ENCODE assay signal across 11 cellular contexts in genomic region chr10:62052276-62052675, GRCh38.
A peak's percentile ranks its signal among the peaks of the same experiment; 100 is the strongest.
DNase-seq lines count a peak whose midpoint lies in the region; ATAC-seq and TF ChIP-seq lines count a peak whose summit lies in the region.
"Had no signal": no experiment of that assay in that cellular context is flagged by ENCODE, and none has a peak within 500 bp of the region (broad histone marks: within the 10 kb centered on the region; RNA-seq: fewer than 3 reads in every experiment).

No MANE protein-coding gene starts in this region.

- TF ChIP-seq POLR2A in transverse colon (IDR thresholded peaks at IDR 0.05), result no peak

- in situ Hi-C loops in transverse colon (cut with MboI; ENCODE audit: low pct_ligation_motif_present in 1 of 4, low pct_unique_long_range_greater_than_20kb in 1 of 4, low sequenced_read_pairs in 3 of 4), result no loop called here

- peaks cover 89% of the 10 kb centered on the region for H3K4me1 Mint-ChIP-seq in activated naive CD8-positive, alpha-beta T cell (ENCODE audit: low read depth)

- peak overlapping the region; percentile 68 for H3K4me3 ChIP-seq in left ventricle myocardium inferior
- H3K4me3 ChIP-seq in muscle layer of colon (ENCODE audit: low read depth in 1 of 2, low read length in 2 of 2), result peak overlapping the region in 1 of 2 donors; percentile 26
- H3K4me3 ChIP-seq in transverse colon, result no peak overlapping the region

- ATAC-seq in left cardiac atrium, result no peak
- ATAC-seq in GM21360 (IDR thresholded peaks at IDR 0.05; ENCODE audit: unreplicated experiment), result no peak

- intact Hi-C loops in left ventricle myocardium inferior (cut with micrococcal nuclease) (no loop called here), left cardiac atrium (cut with DNase I) (no loop called here), transverse colon (cut with DNase I; ENCODE audit: low total_unique reads) (no loop called here), head of caudate nucleus (cut with DNase I) (no loop called here)

- H3K27me3 ChIP-seq in left ventricle myocardium inferior (ENCODE audit: low read depth) (no peaks in the 10 kb centered on the region), muscle layer of colon (ENCODE audit: control insufficient read depth in 1 of 2, insufficient read depth in 2 of 2, low read length in 2 of 2) (no peaks in the 10 kb centered on the region), transverse colon (no peaks in the 10 kb centered on the region)

- H3K27me3 Mint-ChIP-seq in activated naive CD8-positive, alpha-beta T cell, result no peaks in the 10 kb centered on the region

- no peak overlapping the region for H3K9ac ChIP-seq in muscle layer of colon (ENCODE audit: low read length)

- H3K4me3 Mint-ChIP-seq in activated naive CD8-positive, alpha-beta T cell, result peak overlapping the region; percentile 40

- TF ChIP-seq CTCF in left ventricle myocardium inferior (IDR thresholded peaks at IDR 0.05; ENCODE audit: borderline replicate concordance), result no peak
- no peak for TF ChIP-seq CTCF in transverse colon (IDR thresholded peaks at IDR 0.05)

- peak overlapping the region; percentile 94 for H3K27ac ChIP-seq in left ventricle myocardium inferior (replicated peaks)
- H3K27ac ChIP-seq in muscle layer of colon (ENCODE audit: low read depth, low read length), result peak overlapping the region; percentile 1
- peak overlapping the region in 3 of 4 donors; percentile 85 to 91 (median 87) for H3K27ac ChIP-seq in transverse colon

- peak overlapping the region; percentile 54 for H3K27ac Mint-ChIP-seq in activated naive CD8-positive, alpha-beta T cell

- DNase-seq in left ventricle myocardium inferior (no peak), left cardiac atrium (no peak), transverse colon (no peak), head of caudate nucleus (no peak), NOMO-1 treated with dmso at 0.1 percent for 144 hours (lab: John Stamatoyannopoulos, UW; ENCODE audit: unreplicated experiment) (no peak)
- DNase-seq: activated CD8-positive, alpha-beta memory T cell treated with anti-CD3 and anti-CD28 coated beads, Interleukin-2, amount 50 U/mL, for 48 hours; cortex of kidney; SW 1271 had no signal

- H3K9me3 ChIP-seq in left ventricle myocardium inferior (replicated peaks) (no peaks in the 10 kb centered on the region), muscle layer of colon (ENCODE audit: low read length) (no peaks in the 10 kb centered on the region), transverse colon (no peaks in the 10 kb centered on the region)

- H3K4me1 ChIP-seq in left ventricle myocardium inferior, result peaks cover 94% of the 10 kb centered on the region
- peaks cover 64% of the 10 kb centered on the region for H3K4me1 ChIP-seq in muscle layer of colon (ENCODE audit: insufficient read depth, low read length)
- peaks cover 18 to 80% (median 49%) of the 10 kb centered on the region in 4 donors for H3K4me1 ChIP-seq in transverse colon

- peaks cover 24% of the 10 kb centered on the region for H3K36me3 ChIP-seq in left ventricle myocardium inferior
- peaks cover 25% of the 10 kb centered on the region for H3K36me3 ChIP-seq in muscle layer of colon (ENCODE audit: insufficient read depth, low read length)
- H3K36me3 ChIP-seq in transverse colon, result no peaks in the 10 kb centered on the region

- 100% methylated on average over 3 to 4 of the region's 4 CpGs for WGBS in transverse colon (ENCODE audit: low coverage in 1 of 2), 2 donors

- no peaks in the 10 kb centered on the region for H3K9me3 Mint-ChIP-seq in activated naive CD8-positive, alpha-beta T cell (ENCODE audit: low read depth)

- no peak for TF ChIP-seq EP300 in transverse colon (IDR thresholded peaks at IDR 0.05; ENCODE audit: low read depth)

- peaks cover 48% of the 10 kb centered on the region for H3K36me3 Mint-ChIP-seq in activated naive CD8-positive, alpha-beta T cell

Comparison
In these comparisons a context has a peak if more than half of its experiments do, and no peak if none do; other contexts are left out.
1. H3K27ac ChIP-seq: peak in every context shown above with its lines; median percentile 94 in left ventricle myocardium inferior; 87 in transverse colon; 1 in muscle layer of colon.